Comparison of ENCODE assay signal across 1 cellular context in the genomic region with DNA sequence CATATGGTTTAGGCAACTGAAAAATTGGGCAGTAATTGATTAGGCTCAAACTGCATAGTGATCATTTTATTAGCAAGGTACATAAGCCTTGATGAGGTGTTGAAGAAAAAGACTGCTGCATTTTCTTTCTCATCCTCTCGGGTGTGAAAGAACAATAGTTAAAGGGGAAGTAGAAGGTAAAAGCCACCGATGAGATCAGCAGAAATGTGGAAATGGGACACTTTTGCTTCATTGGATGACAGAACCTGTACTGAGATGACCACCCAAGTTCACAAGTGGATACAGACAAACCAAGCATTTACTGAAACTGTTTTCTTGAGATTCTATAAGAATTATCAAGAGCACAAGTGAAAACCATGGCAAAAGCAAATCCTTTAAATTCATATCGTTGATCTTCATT.
TF ChIP-seq lines count a peak whose summit lies in the region.

No MANE protein-coding gene starts in this region.

TF ChIP-seq in IMR-90, 13 proteins besides CTCF, POLR2A, EP300 and RAD21 (continued from another document):
- TF ChIP-seq MXI1 (IDR thresholded peaks at IDR 0.05; ENCODE audit: borderline replicate concordance, low read depth, low read length) (no peak), SMC3 (IDR thresholded peaks at IDR 0.05; ENCODE audit: low read depth, low read length) (no peak), RCOR1 (IDR thresholded peaks at IDR 0.05; ENCODE audit: insufficient replicate concordance, low read length) (no peak), CEBPB (IDR thresholded peaks at IDR 0.05; ENCODE audit: low read depth, low read length) (no peak), FOS (IDR thresholded peaks at IDR 0.05; ENCODE audit: low read depth, low read length) (no peak), RFX5 (IDR thresholded peaks at IDR 0.05; ENCODE audit: low read depth, low read length) (no peak), BHLHE40 (IDR thresholded peaks at IDR 0.05; ENCODE audit: low read depth, low read length) (no peak), MAZ (IDR thresholded peaks at IDR 0.05; ENCODE audit: borderline replicate concordance, low read depth, low read length) (no peak), CHD1 (IDR thresholded peaks at IDR 0.05; ENCODE audit: low read depth, low read length) (no peak)
